ENCODE assay signal across 8 cellular contexts in genomic region chr1:151254217-151255213, GRCh38. TPM values are rescaled to one million over a fixed set of nuclear protein-coding genes. Genes with fewer than 3 reads are reported as not detected.
DNase-seq lines count a peak whose midpoint lies in the region; ATAC-seq lines count a peak whose summit lies in the region.

Gene PSMD4, plus strand, starts transcription at chr1:151254734. Its CDS starts 49 bp downstream, at chr1:151254783.

- no peaks in the 10 kb centered on the region for H3K27me3 Mint-ChIP-seq in activated T-helper 1 cell treated with anti-CD3 and anti-CD28 coated beads, Interleukin-12 subunit alpha, Interleukin-12 subunit beta, Interleukin-2, Interleukin-4 antibody, amounts not matched to agents 30 ng/mL and 10 ng/mL and 1 ng/mL, durations not matched to agents 14 hours and 24 hours and 36 hours (ENCODE audit: insufficient read depth)
- no peaks in the 10 kb centered on the region for H3K27me3 Mint-ChIP-seq in naive B cell
- no peaks in the 10 kb centered on the region for H3K27me3 Mint-ChIP-seq in stimulated activated memory B cell treated with anti-CD40 and anti-IgM and Interleukin-4, amounts not matched to agents 10 μg/mL and 1 μg/mL and 100 μg/mL, for 72 hours

- H3K36me3 Mint-ChIP-seq in activated T-helper 1 cell treated with anti-CD3 and anti-CD28 coated beads, Interleukin-12 subunit alpha, Interleukin-12 subunit beta, Interleukin-2, Interleukin-4 antibody, amounts not matched to agents 30 ng/mL and 10 ng/mL and 1 ng/mL, durations not matched to agents 14 hours and 24 hours and 36 hours (ENCODE audit: low read depth), result peaks cover 10% of the 10 kb centered on the region
- no peaks in the 10 kb centered on the region for H3K36me3 Mint-ChIP-seq in naive B cell
- H3K36me3 Mint-ChIP-seq in stimulated activated memory B cell treated with anti-CD40 and anti-IgM and Interleukin-4, amounts not matched to agents 10 μg/mL and 1 μg/mL and 100 μg/mL, for 72 hours, result peaks cover 13% of the 10 kb centered on the region

- H3K4me3 Mint-ChIP-seq in activated T-helper 1 cell treated with anti-CD3 and anti-CD28 coated beads, Interleukin-12 subunit alpha, Interleukin-12 subunit beta, Interleukin-2, Interleukin-4 antibody, amounts not matched to agents 30 ng/mL and 10 ng/mL and 1 ng/mL, durations not matched to agents 14 hours and 24 hours and 36 hours, result peak within 1 kb of the TSS; percentile 98
- H3K4me3 Mint-ChIP-seq in naive B cell, result peak within 1 kb of the TSS; percentile 87 to 99 (median 96)
- peak within 1 kb of the TSS; percentile 87 for H3K4me3 Mint-ChIP-seq in stimulated activated memory B cell treated with anti-CD40 and anti-IgM and Interleukin-4, amounts not matched to agents 10 μg/mL and 1 μg/mL and 100 μg/mL, for 72 hours

- intact Hi-C loops in activated T-helper 1 cell treated with anti-CD3 and anti-CD28 coated beads, Interleukin-12 subunit alpha, Interleukin-12 subunit beta, Interleukin-2, Interleukin-4 antibody, amounts not matched to agents 30 ng/mL and 10 ng/mL and 1 ng/mL, durations not matched to agents 14 hours and 24 hours and 36 hours (cut with micrococcal nuclease), result loop anchor here (1.0 to 2.0 kb wide), 11 partner anchors 23 to 328 kb away; partner anchors contain the start of genes LYSMD1, PI4KB, PIP5K1A and RFX5

- ATAC-seq in GM21825 (IDR thresholded peaks at IDR 0.05; ENCODE audit: unreplicated experiment) (peak; percentile 87), naive B cell (ENCODE audit: low read depth in 2 of 2) (peak; percentile 95)
- ATAC-seq in stimulated activated memory B cell treated with anti-CD40 and anti-IgM and Interleukin-4, amounts not matched to agents 10 μg/mL and 1 μg/mL and 100 μg/mL, for 72 hours, result peak; percentile 99

- H3K4me1 Mint-ChIP-seq in activated T-helper 1 cell treated with anti-CD3 and anti-CD28 coated beads, Interleukin-12 subunit alpha, Interleukin-12 subunit beta, Interleukin-2, Interleukin-4 antibody, amounts not matched to agents 30 ng/mL and 10 ng/mL and 1 ng/mL, durations not matched to agents 14 hours and 24 hours and 36 hours (ENCODE audit: low read depth), result peaks cover 17% of the 10 kb centered on the region
- H3K4me1 Mint-ChIP-seq in naive B cell, result peaks cover 24 to 44% (median 39%) of the 10 kb centered on the region in 3 donors
- peaks cover 35% of the 10 kb centered on the region for H3K4me1 Mint-ChIP-seq in stimulated activated memory B cell treated with anti-CD40 and anti-IgM and Interleukin-4, amounts not matched to agents 10 μg/mL and 1 μg/mL and 100 μg/mL, for 72 hours

- peak within 1 kb of the TSS; percentile 88 for H3K27ac Mint-ChIP-seq in activated T-helper 1 cell treated with anti-CD3 and anti-CD28 coated beads, Interleukin-12 subunit alpha, Interleukin-12 subunit beta, Interleukin-2, Interleukin-4 antibody, amounts not matched to agents 30 ng/mL and 10 ng/mL and 1 ng/mL, durations not matched to agents 14 hours and 24 hours and 36 hours
- peak within 1 kb of the TSS; percentile 88 to 98 (median 98) for H3K27ac Mint-ChIP-seq in naive B cell
- peak within 1 kb of the TSS; percentile 83 for H3K27ac Mint-ChIP-seq in stimulated activated memory B cell treated with anti-CD40 and anti-IgM and Interleukin-4, amounts not matched to agents 10 μg/mL and 1 μg/mL and 100 μg/mL, for 72 hours

- peak; percentile 97 for DNase-seq in DMS79 treated with DMSO at 0.1 percent for 48 hours (lab: John Stamatoyannopoulos, UW)
- peak; percentile 98 to 99 for DNase-seq in Kasumi-1 (lab: John Stamatoyannopoulos, UW)
- DNase-seq in RPMI7951 (ENCODE audit: low read depth), result peak; percentile 96
- peak; percentile 91 for DNase-seq in activated T-helper 1 cell treated with anti-CD3 and anti-CD28 coated beads, Interleukin-12 subunit alpha, Interleukin-12 subunit beta, Interleukin-2, Interleukin-4 antibody, amounts not matched to agents 30 ng/mL and 10 ng/mL and 1 ng/mL, durations not matched to agents 14 hours and 24 hours and 36 hours (ENCODE audit: low spot score)
- peak; percentile 96 for DNase-seq in fibroblast of gingiva (ENCODE audit: low read depth)
- peak; percentile 91 for DNase-seq in naive B cell

- H3K9me3 Mint-ChIP-seq in activated T-helper 1 cell treated with anti-CD3 and anti-CD28 coated beads, Interleukin-12 subunit alpha, Interleukin-12 subunit beta, Interleukin-2, Interleukin-4 antibody, amounts not matched to agents 30 ng/mL and 10 ng/mL and 1 ng/mL, durations not matched to agents 14 hours and 24 hours and 36 hours, result no peaks in the 10 kb centered on the region
- no peaks in the 10 kb centered on the region for H3K9me3 Mint-ChIP-seq in naive B cell
- H3K9me3 Mint-ChIP-seq in stimulated activated memory B cell treated with anti-CD40 and anti-IgM and Interleukin-4, amounts not matched to agents 10 μg/mL and 1 μg/mL and 100 μg/mL, for 72 hours, result no peaks in the 10 kb centered on the region

RNA-seq across cellular contexts. Expression of gene PSMD4, which starts in this region (rescaled TPM):
- total RNA-seq in RPMI7951 (2014; rRNA removed; shearing (Covaris generic)), result 186 and 201 TPM in 2 replicates
- total RNA-seq in activated T-helper 1 cell treated with anti-CD3 and anti-CD28 coated beads, Interleukin-12 subunit alpha, Interleukin-12 subunit beta, Interleukin-2, Interleukin-4 antibody, amounts not matched to agents 30 ng/mL and 10 ng/mL and 1 ng/mL, durations not matched to agents 14 hours and 24 hours and 36 hours, result 276 and 285 TPM in 2 replicates
- polyA plus RNA-seq in naive B cell (ENCODE audit: low read depth in 6 of 6), result 100 to 1,000 TPM; 253 to 417 (median 291) TPM

Comparison
In these comparisons a context has a peak if more than half of its experiments do, and no peak if none do; other contexts are left out.
1. Peak in every context shown above with its lines: DNase-seq and ATAC-seq.